In the genomic region with DNA sequence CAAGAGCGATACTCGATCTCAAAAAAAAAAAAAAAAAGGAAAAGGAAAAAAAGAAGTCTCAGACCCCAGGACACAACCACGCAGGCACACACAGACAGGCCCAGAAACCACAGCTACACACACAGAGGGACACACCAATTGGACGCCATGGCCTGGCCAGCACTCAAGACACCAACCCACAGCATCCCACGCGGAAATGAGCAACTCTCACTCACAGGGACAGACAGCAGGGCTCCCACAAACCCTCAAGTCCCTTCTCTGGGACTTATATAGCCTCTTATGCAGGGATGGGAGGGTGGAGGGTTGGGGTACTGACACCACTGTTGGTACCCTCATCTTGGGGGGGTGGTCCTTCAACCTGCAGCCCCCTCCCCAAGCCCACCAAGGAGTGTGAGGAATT, we compare ENCODE assay signal across 9 cellular contexts. TPM values are rescaled to one million over a fixed set of nuclear protein-coding genes. Genes with fewer than 3 reads are reported as not detected.
A peak's percentile ranks its signal among the peaks of the same experiment; 100 is the strongest.
DNase-seq lines count a peak whose midpoint lies in the region; ATAC-seq and TF ChIP-seq lines count a peak whose summit lies in the region.
"Had no signal": no experiment of that assay in that cellular context is flagged by ENCODE, and none has a peak within 500 bp of the region (broad histone marks: within the 10 kb centered on the region; RNA-seq: fewer than 3 reads in every experiment).

No MANE protein-coding gene starts in this region.

- in situ Hi-C loops in mammary epithelial cell (cut with MboI; ENCODE audit: low sequenced_read_pairs in 2 of 2) = no loop called here

- CTCF ChIA-PET in HCT116 (lab: Charles Lee) (interaction anchor here (0.9 to 1.3 kb wide), 3 partner anchors 57 to 361 kb away, joined by 3 to 4 read pairs (median 4); no protein-coding TSS in a partner anchor), mammary epithelial cell (lab: Charles Lee; ENCODE audit: low non-redundant PET) (interaction anchor here (0.6 to 0.7 kb wide), 2 partner anchors 177 to 603 kb away, joined by 3 to 31 read pairs; no protein-coding TSS in a partner anchor)

- no peaks in the 10 kb centered on the region for H3K9me3 ChIP-seq in HCT116 (ENCODE audit: control insufficient read depth in 1 of 2, insufficient read depth in 1 of 2, low read depth in 1 of 2, low read length in 2 of 2)
- no peaks in the 10 kb centered on the region for H3K9me3 ChIP-seq in mammary epithelial cell (replicated peaks; ENCODE audit: insufficient read depth, low read length)
- no peaks in the 10 kb centered on the region for H3K9me3 ChIP-seq in suprapubic skin
- no peaks in the 10 kb centered on the region for H3K9me3 ChIP-seq in Peyer's patch

- H3K27me3 ChIP-seq in HCT116 (ENCODE audit: insufficient read depth, low read length) (no peaks in the 10 kb centered on the region), mammary epithelial cell (ENCODE audit: insufficient read depth, low read length) (no peaks in the 10 kb centered on the region), suprapubic skin (peaks cover 19% of the 10 kb centered on the region), Peyer's patch (peaks cover 0 to 5% of the 10 kb centered on the region in 2 donors)

- H3K36me3 Mint-ChIP-seq in immature natural killer cell = peaks cover 0 to 5% (median 3%) of the 10 kb centered on the region in 3 donors

- H3K9me3 Mint-ChIP-seq in immature natural killer cell = peaks cover 0 to 2% (median 0%) of the 10 kb centered on the region in 6 donors

- H3K79me2 ChIP-seq in HCT116 (ENCODE audit: insufficient read depth, low read length) (no peaks in the 10 kb centered on the region), mammary epithelial cell (ENCODE audit: insufficient read depth, low read length) (no peaks in the 10 kb centered on the region)

- peaks cover 17 to 41% (median 28%) of the 10 kb centered on the region in 3 donors for H3K27me3 Mint-ChIP-seq in immature natural killer cell (ENCODE audit: low read depth in 3 of 3)

- intact Hi-C loops in HCT116 (cut with micrococcal nuclease) = no loop called here
- intact Hi-C loops in mammary epithelial cell (cut with micrococcal nuclease) = loop anchor here (10.0 kb wide), 1 partner anchor 250 kb away; a partner anchor contains a TSS

- TF ChIP-seq RAD21 in HCT116 (IDR thresholded peaks at IDR 0.05; ENCODE audit: low read depth) = no peak

- dilution Hi-C loops in mammary epithelial cell (cut with HindIII; ENCODE audit: low sequenced_read_pairs) = no loop called here

- RAD21 ChIA-PET in HCT116 (lab: Charles Lee; ENCODE audit: low non-redundant PET in 1 of 2, low total read pairs in 2 of 2, uncharacterized antibody in 2 of 2, unreplicated experiment in 2 of 2) = no interaction called here

- TF ChIP-seq EP300 in suprapubic skin (IDR thresholded peaks at IDR 0.05) = no peak

- H2AFZ ChIP-seq in HCT116 (ENCODE audit: low read depth, low read length, poor library complexity, severe bottlenecking) = no peak overlapping the region
- peak overlapping the region; percentile 44 for H2AFZ ChIP-seq in mammary epithelial cell (ENCODE audit: low read depth, low read length)

- no peaks in the 10 kb centered on the region for H4K20me1 ChIP-seq in HCT116 (ENCODE audit: insufficient read depth)
- no peaks in the 10 kb centered on the region for H4K20me1 ChIP-seq in mammary epithelial cell (ENCODE audit: insufficient read depth, low read length)

- no TSS peak for BruUV-seq in HCT116 (replicated peaks; lab: Mats Ljungman, UMichigan)
- no TSS peak for BruUV-seq in mammary epithelial cell (replicated peaks; lab: Mats Ljungman, UMichigan)

- H3K4me1 Mint-ChIP-seq in immature natural killer cell = peaks cover 17 to 22% of the 10 kb centered on the region in 2 donors

- DNase-seq in HCT116 (ENCODE audit: low read depth, low spot score) (no peak), mammary epithelial cell (peak; percentile 44), immature natural killer cell (no peak), suprapubic skin (ENCODE audit: low spot score in 2 of 2) (no peak), KG1 (lab: John Stamatoyannopoulos, UW) (no peak), NCI-H82 (lab: John Stamatoyannopoulos, UW) (no peak), Peyer's patch (no peak), cerebellar cortex (ENCODE audit: low spot score) (no peak)
- DNase-seq: small intestine had no signal

- POLR2A ChIA-PET in HCT116 (lab: Charles Lee) = no interaction called here

- TF ChIP-seq POLR2A in HCT116 (IDR thresholded peaks at IDR 0.05; ENCODE audit: borderline replicate concordance, extremely low read depth, insufficient read depth, insufficient read length) (no peak), suprapubic skin (IDR thresholded peaks at IDR 0.05) (no peak), Peyer's patch (IDR thresholded peaks at IDR 0.05) (no peak)

- H3K9ac ChIP-seq in HCT116 (ENCODE audit: low read length) = peak overlapping the region; percentile 56; the same call in 1 of the 2 replicates
- no peak overlapping the region for H3K9ac ChIP-seq in mammary epithelial cell (ENCODE audit: insufficient read depth, low read length)

- H3K4me3 ChIP-seq in HCT116 (replicated peaks in 1 of 2; ENCODE audit: low read depth in 1 of 2, low read length in 2 of 2) (peak overlapping the region; percentile 39 to 59), mammary epithelial cell (replicated peaks in 1 of 3; ENCODE audit: insufficient read depth in 1 of 3, low read depth in 2 of 3, low read length in 3 of 3) (peak overlapping the region in 1 of 3 experiments; percentile 32), suprapubic skin (peak overlapping the region; percentile 44), Peyer's patch (peak overlapping the region in 2 of 4 donors; percentile 46 to 61)

- peak overlapping the region; percentile 26 to 60 (median 56) for H3K4me3 Mint-ChIP-seq in immature natural killer cell

- TF ChIP-seq CTCF in HCT116 (IDR thresholded peaks at IDR 0.05 in 2 of 3, conservative IDR thresholded peaks at IDR 0.05 in 1 of 3; ENCODE audit: borderline replicate concordance in 1 of 3, insufficient read depth in 1 of 3, low read depth in 2 of 3, low read length in 2 of 3) (no peak), mammary epithelial cell (conservative IDR thresholded peaks at IDR 0.05 in 1 of 2, IDR thresholded peaks at IDR 0.05 in 1 of 2; ENCODE audit: extremely low read depth in 1 of 2, insufficient read depth in 1 of 2, low read depth in 1 of 2, low read length in 2 of 2) (no peak), suprapubic skin (IDR thresholded peaks at IDR 0.05) (no peak), Peyer's patch (IDR thresholded peaks at IDR 0.05) (no peak)

- H3K27ac Mint-ChIP-seq in immature natural killer cell = no peak overlapping the region

- no peaks in the 10 kb centered on the region for H3K9me2 ChIP-seq in HCT116 (ENCODE audit: insufficient read depth)

- no peak for ATAC-seq in HCT116

- peaks cover 20 to 40% of the 10 kb centered on the region in 2 experiments for H3K4me1 ChIP-seq in HCT116 (ENCODE audit: control insufficient read depth in 1 of 2, insufficient read depth in 2 of 2, low read length in 2 of 2)
- H3K4me1 ChIP-seq in mammary epithelial cell (ENCODE audit: insufficient read depth, low read length) = peaks cover 14% of the 10 kb centered on the region
- peaks cover 56% of the 10 kb centered on the region for H3K4me1 ChIP-seq in suprapubic skin
- H3K4me1 ChIP-seq in Peyer's patch = peaks cover 0 to 24% (median under 1%) of the 10 kb centered on the region in 4 donors

- 4% methylated on average over 4 of the region's 6 CpGs for WGBS in mammary epithelial cell (ENCODE audit: low coverage, missing lambda C conversion rate)
- WGBS in suprapubic skin = 24% methylated on average over 6 of the region's 6 CpGs

- H3K4me2 ChIP-seq in HCT116 (ENCODE audit: low read length) (peak overlapping the region; percentile 87), mammary epithelial cell (ENCODE audit: insufficient read depth, low read depth, low read length) (peak overlapping the region; percentile 41)

- H3K36me3 ChIP-seq in HCT116 (ENCODE audit: control insufficient read depth in 1 of 2, insufficient read depth in 2 of 2, low read length in 2 of 2) = peaks cover 0 to 10% of the 10 kb centered on the region in 2 experiments; a peak in 2 of 4 replicates
- H3K36me3 ChIP-seq in mammary epithelial cell (ENCODE audit: insufficient read depth, low read length) = no peaks in the 10 kb centered on the region
- peaks cover 28% of the 10 kb centered on the region for H3K36me3 ChIP-seq in suprapubic skin
- H3K36me3 ChIP-seq in Peyer's patch = no peaks in the 10 kb centered on the region

- peak overlapping the region; percentile 33 for H3K27ac ChIP-seq in HCT116 (ENCODE audit: low read depth, low read length)
- no peak overlapping the region for H3K27ac ChIP-seq in mammary epithelial cell (ENCODE audit: insufficient read depth, low read depth, low read length)
- H3K27ac ChIP-seq in suprapubic skin = peak overlapping the region; percentile 96
- H3K27ac ChIP-seq in Peyer's patch = no peak overlapping the region

TF ChIP-seq in HCT116, 20 proteins besides CTCF, POLR2A, EP300 and RAD21 (continues in another document):
- TF ChIP-seq FOSL1 (IDR thresholded peaks at IDR 0.05; ENCODE audit: low read depth) (no peak), JUND (IDR thresholded peaks at IDR 0.05) (no peak), CEBPB (IDR thresholded peaks at IDR 0.05; ENCODE audit: low read depth) (no peak)

RNA-seq across cellular contexts. Expression of a gene that starts 5.9 kb away (rescaled TPM):
- total RNA-seq in HCT116 (2021; ENCODE audit: unreplicated experiment) = 39.4 TPM
- 32.1 and 52.5 TPM in 2 replicates for polyA plus RNA-seq in HCT116 (2012)
- total RNA-seq in mammary epithelial cell = 10 to 100 TPM; 15.1 to 44.7 TPM
- polyA plus RNA-seq in mammary epithelial cell = 7.3 TPM
- 50.0 TPM for polyA minus RNA-seq in mammary epithelial cell
- not detected for polyA plus RNA-seq in immature natural killer cell
- 100 to 1,000 TPM; 205 to 253 (median 245) TPM for total RNA-seq in suprapubic skin
- total RNA-seq in Peyer's patch = 10 to 100 TPM in 2 of 4 donors, 1 to 10 TPM in 2; 2.6 to 16.5 (median 8.9) TPM

RNA-seq across cellular contexts. Expression of a gene that starts 37.3 kb away (rescaled TPM):
- total RNA-seq in HCT116 (2021; ENCODE audit: unreplicated experiment) (0.12 TPM), mammary epithelial cell (under 1 TPM; 0.17 to 0.47 TPM), suprapubic skin (10 to 100 TPM in 3 of 4 donors, 1 to 10 TPM in 1; 8.0 to 81.6 (median 47.5) TPM), Peyer's patch (not detected)
- 0.21 TPM in 1 of 2 replicates, not detected in the other for polyA plus RNA-seq in HCT116 (2012)
- polyA plus RNA-seq in mammary epithelial cell (0.06 TPM), immature natural killer cell (not detected)
- polyA minus RNA-seq in mammary epithelial cell = not detected

Comparison
In these comparisons a context has a peak if more than half of its experiments do, and no peak if none do; other contexts are left out.
1. H3K27ac ChIP-seq: peak in HCT116 (single experiment) and suprapubic skin (single experiment); none in mammary epithelial cell (single experiment) and Peyer's patch (0 of 4).